In the genomic region with DNA sequence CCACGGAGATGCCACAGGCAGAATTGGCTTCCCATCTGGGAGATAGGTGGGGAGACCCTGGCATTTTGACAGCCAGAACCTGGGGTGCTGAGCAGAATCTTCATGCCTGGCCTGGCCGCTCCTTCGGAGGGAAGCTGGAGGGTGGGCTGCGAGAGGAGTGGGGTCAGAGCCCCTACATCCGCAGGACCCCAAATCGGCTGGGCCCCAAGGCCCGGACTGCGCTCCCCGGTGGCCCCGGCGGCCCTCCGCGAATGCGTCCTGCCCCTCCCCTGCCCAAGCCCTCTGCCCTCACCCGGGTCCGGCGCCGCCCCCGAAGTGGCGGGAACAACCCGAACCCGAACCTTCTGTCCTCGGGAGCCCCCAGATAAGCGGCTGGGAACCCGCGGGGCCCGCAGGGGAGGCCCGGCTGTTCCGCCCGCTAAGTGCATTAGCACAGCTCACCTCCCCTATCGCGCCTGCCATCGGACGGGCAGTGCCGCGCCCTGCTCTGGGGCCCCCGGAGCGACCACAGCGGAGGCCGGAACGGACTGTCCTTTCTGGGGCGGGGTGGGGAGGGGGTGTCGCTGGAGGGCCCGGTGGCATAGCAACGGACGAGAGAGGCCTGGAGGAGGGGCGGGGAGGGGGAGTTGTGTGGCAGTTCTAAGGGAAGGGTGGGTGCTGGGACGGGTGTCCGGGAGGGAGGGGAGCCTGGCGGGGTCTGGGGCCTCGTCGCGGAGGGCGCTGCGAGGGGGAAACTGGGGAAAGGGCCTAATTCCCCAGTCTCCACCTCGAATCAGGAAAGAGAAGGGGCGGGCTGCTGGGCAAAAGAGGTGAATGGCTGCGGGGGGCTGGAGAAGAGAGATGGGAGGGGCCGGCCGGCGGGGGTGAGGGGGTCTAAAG, we compare ENCODE assay signal across 10 cellular contexts. TPM values are rescaled to one million over a fixed set of nuclear protein-coding genes. Genes with fewer than 3 reads are reported as not detected.
A peak's percentile ranks its signal among the peaks of the same experiment; 100 is the strongest.
DNase-seq lines count a peak whose midpoint lies in the region; ATAC-seq and TF ChIP-seq lines count a peak whose summit lies in the region.
"Had no signal": no experiment of that assay in that cellular context is flagged by ENCODE, and none has a peak within 500 bp of the region (broad histone marks: within the 10 kb centered on the region; RNA-seq: fewer than 3 reads in every experiment).

No MANE protein-coding gene starts in this region.

- WGBS in suprapubic skin, result 5% methylated on average over 19 of the region's 61 CpGs

- H3K9me3 ChIP-seq in iPS-18c (ENCODE audit: control insufficient read depth, insufficient read depth, low read length) (no peaks in the 10 kb centered on the region), suprapubic skin (no peaks in the 10 kb centered on the region)
- H3K9me3 ChIP-seq: adrenal gland had no signal

- H3K4me3 Mint-ChIP-seq in activated T-helper 1 cell treated with anti-CD3 and anti-CD28 coated beads, Interleukin-12 subunit alpha, Interleukin-12 subunit beta, Interleukin-2, Interleukin-4 antibody, amounts not matched to agents 30 ng/mL and 10 ng/mL and 1 ng/mL, durations not matched to agents 14 hours and 24 hours and 36 hours, result peak overlapping the region; percentile 57

- intact Hi-C loops in activated T-helper 1 cell treated with anti-CD3 and anti-CD28 coated beads, Interleukin-12 subunit alpha, Interleukin-12 subunit beta, Interleukin-2, Interleukin-4 antibody, amounts not matched to agents 30 ng/mL and 10 ng/mL and 1 ng/mL, durations not matched to agents 14 hours and 24 hours and 36 hours (cut with micrococcal nuclease), result loop anchor here (1.0 kb wide), 2 partner anchors 30 to 45 kb away; partner anchors contain the start of gene STARD3

- peaks cover 8% of the 10 kb centered on the region for H3K36me3 ChIP-seq in suprapubic skin

- ATAC-seq in HG03521 (IDR thresholded peaks at IDR 0.05; ENCODE audit: unreplicated experiment), result no peak

- no peak for TF ChIP-seq POLR2A in suprapubic skin (IDR thresholded peaks at IDR 0.05)

- TF ChIP-seq EP300 in suprapubic skin (IDR thresholded peaks at IDR 0.05), result no peak

- H3K4me1 ChIP-seq in suprapubic skin, result peaks cover 72% of the 10 kb centered on the region

- H3K4me1 Mint-ChIP-seq in activated T-helper 1 cell treated with anti-CD3 and anti-CD28 coated beads, Interleukin-12 subunit alpha, Interleukin-12 subunit beta, Interleukin-2, Interleukin-4 antibody, amounts not matched to agents 30 ng/mL and 10 ng/mL and 1 ng/mL, durations not matched to agents 14 hours and 24 hours and 36 hours (ENCODE audit: low read depth), result peaks cover 7% of the 10 kb centered on the region

- peak overlapping the region; percentile 47 for H3K27ac ChIP-seq in suprapubic skin

- H3K9me3 Mint-ChIP-seq in activated T-helper 1 cell treated with anti-CD3 and anti-CD28 coated beads, Interleukin-12 subunit alpha, Interleukin-12 subunit beta, Interleukin-2, Interleukin-4 antibody, amounts not matched to agents 30 ng/mL and 10 ng/mL and 1 ng/mL, durations not matched to agents 14 hours and 24 hours and 36 hours, result no peaks in the 10 kb centered on the region

- no peak for TF ChIP-seq CTCF in suprapubic skin (IDR thresholded peaks at IDR 0.05)

- in situ Hi-C loops in G401 (cut with HindIII; ENCODE audit: low sequenced_read_pairs), result no loop called here

- DNase-seq in NCI-H748 (lab: John Stamatoyannopoulos, UW; ENCODE audit: unreplicated experiment) (peak; percentile 41), NCI-H748 treated with DMSO at 0.1 percent for 48 hours (lab: John Stamatoyannopoulos, UW) (no peak), suprapubic skin (ENCODE audit: low spot score in 2 of 2) (no peak), NOMO-1 treated with dmso at 0.1 percent for 144 hours (lab: John Stamatoyannopoulos, UW; ENCODE audit: unreplicated experiment) (no peak), G401 (ENCODE audit: low spot score) (no peak)
- DNase-seq in activated T-helper 1 cell treated with anti-CD3 and anti-CD28 coated beads, Interleukin-12 subunit alpha, Interleukin-12 subunit beta, Interleukin-2, Interleukin-4 antibody, amounts not matched to agents 30 ng/mL and 10 ng/mL and 1 ng/mL, durations not matched to agents 14 hours and 24 hours and 36 hours (ENCODE audit: low spot score), result no peak
- DNase-seq: NCI-H446 treated with DMSO at 0.1 percent for 48 hours had no signal

- H3K27ac Mint-ChIP-seq in activated T-helper 1 cell treated with anti-CD3 and anti-CD28 coated beads, Interleukin-12 subunit alpha, Interleukin-12 subunit beta, Interleukin-2, Interleukin-4 antibody, amounts not matched to agents 30 ng/mL and 10 ng/mL and 1 ng/mL, durations not matched to agents 14 hours and 24 hours and 36 hours, result no peak overlapping the region

- H3K27me3 Mint-ChIP-seq in activated T-helper 1 cell treated with anti-CD3 and anti-CD28 coated beads, Interleukin-12 subunit alpha, Interleukin-12 subunit beta, Interleukin-2, Interleukin-4 antibody, amounts not matched to agents 30 ng/mL and 10 ng/mL and 1 ng/mL, durations not matched to agents 14 hours and 24 hours and 36 hours (ENCODE audit: insufficient read depth), result peaks cover 27% of the 10 kb centered on the region

- peaks cover 54% of the 10 kb centered on the region for H3K27me3 ChIP-seq in suprapubic skin

- peaks cover 4% of the 10 kb centered on the region for H3K36me3 Mint-ChIP-seq in activated T-helper 1 cell treated with anti-CD3 and anti-CD28 coated beads, Interleukin-12 subunit alpha, Interleukin-12 subunit beta, Interleukin-2, Interleukin-4 antibody, amounts not matched to agents 30 ng/mL and 10 ng/mL and 1 ng/mL, durations not matched to agents 14 hours and 24 hours and 36 hours (ENCODE audit: low read depth)

- H3K4me3 ChIP-seq in iPS-18c (ENCODE audit: insufficient read depth, low read depth, low read length) (peak overlapping the region; percentile 41), suprapubic skin (peak overlapping the region; percentile 46)

RNA-seq across cellular contexts. Expression of gene PNMT, which starts 0.8 kb away (rescaled TPM):
- not detected in 2 replicates for total RNA-seq in activated T-helper 1 cell treated with anti-CD3 and anti-CD28 coated beads, Interleukin-12 subunit alpha, Interleukin-12 subunit beta, Interleukin-2, Interleukin-4 antibody, amounts not matched to agents 30 ng/mL and 10 ng/mL and 1 ng/mL, durations not matched to agents 14 hours and 24 hours and 36 hours
- 1 to 10 TPM in 2 of 4 donors, under 1 TPM in 2; 0.53 to 1.6 (median 1.1) TPM for total RNA-seq in suprapubic skin
- not detected in 2 replicates for total RNA-seq in G401 (2014; rRNA removed; shearing (Covaris generic))

RNA-seq across cellular contexts. Expression of gene TCAP, which starts 2.4 kb away (rescaled TPM):
- total RNA-seq in activated T-helper 1 cell treated with anti-CD3 and anti-CD28 coated beads, Interleukin-12 subunit alpha, Interleukin-12 subunit beta, Interleukin-2, Interleukin-4 antibody, amounts not matched to agents 30 ng/mL and 10 ng/mL and 1 ng/mL, durations not matched to agents 14 hours and 24 hours and 36 hours, result 0.96 and 1.4 TPM in 2 replicates
- total RNA-seq in suprapubic skin, result 1 to 10 TPM in 2 of 4 donors, under 1 TPM in 1, not detected in 1; 0.57 to 2.4 (median 1.1) TPM
- total RNA-seq in G401 (2014; rRNA removed; shearing (Covaris generic)), result 0.43 and 0.44 TPM in 2 replicates

RNA-seq across cellular contexts. Expression of gene PGAP3, which starts 20.4 kb away (rescaled TPM):
- 14.4 and 16.9 TPM in 2 replicates for total RNA-seq in activated T-helper 1 cell treated with anti-CD3 and anti-CD28 coated beads, Interleukin-12 subunit alpha, Interleukin-12 subunit beta, Interleukin-2, Interleukin-4 antibody, amounts not matched to agents 30 ng/mL and 10 ng/mL and 1 ng/mL, durations not matched to agents 14 hours and 24 hours and 36 hours
- total RNA-seq in suprapubic skin, result 10 to 100 TPM; 25.7 to 41.5 (median 32.7) TPM
- total RNA-seq in G401 (2014; rRNA removed; shearing (Covaris generic)), result 10.3 and 13.5 TPM in 2 replicates

RNA-seq across cellular contexts. Expression of gene STARD3, which starts 30.6 kb away (rescaled TPM):
- 54.7 and 65.3 TPM in 2 replicates for total RNA-seq in activated T-helper 1 cell treated with anti-CD3 and anti-CD28 coated beads, Interleukin-12 subunit alpha, Interleukin-12 subunit beta, Interleukin-2, Interleukin-4 antibody, amounts not matched to agents 30 ng/mL and 10 ng/mL and 1 ng/mL, durations not matched to agents 14 hours and 24 hours and 36 hours
- 100 to 1,000 TPM in 2 of 4 donors, 10 to 100 TPM in 2; 51.7 to 156 (median 83.9) TPM for total RNA-seq in suprapubic skin
- total RNA-seq in G401 (2014; rRNA removed; shearing (Covaris generic)), result 30.8 and 45.5 TPM in 2 replicates

RNA-seq across cellular contexts. Expression of gene ERBB2, which starts 32.4 kb away (rescaled TPM):
- 2.5 and 3.0 TPM in 2 replicates for total RNA-seq in activated T-helper 1 cell treated with anti-CD3 and anti-CD28 coated beads, Interleukin-12 subunit alpha, Interleukin-12 subunit beta, Interleukin-2, Interleukin-4 antibody, amounts not matched to agents 30 ng/mL and 10 ng/mL and 1 ng/mL, durations not matched to agents 14 hours and 24 hours and 36 hours
- total RNA-seq in suprapubic skin, result 100 to 1,000 TPM; 144 to 192 (median 173) TPM
- total RNA-seq in G401 (2014; rRNA removed; shearing (Covaris generic)), result 41.1 and 44.7 TPM in 2 replicates
